In the genomic region with DNA sequence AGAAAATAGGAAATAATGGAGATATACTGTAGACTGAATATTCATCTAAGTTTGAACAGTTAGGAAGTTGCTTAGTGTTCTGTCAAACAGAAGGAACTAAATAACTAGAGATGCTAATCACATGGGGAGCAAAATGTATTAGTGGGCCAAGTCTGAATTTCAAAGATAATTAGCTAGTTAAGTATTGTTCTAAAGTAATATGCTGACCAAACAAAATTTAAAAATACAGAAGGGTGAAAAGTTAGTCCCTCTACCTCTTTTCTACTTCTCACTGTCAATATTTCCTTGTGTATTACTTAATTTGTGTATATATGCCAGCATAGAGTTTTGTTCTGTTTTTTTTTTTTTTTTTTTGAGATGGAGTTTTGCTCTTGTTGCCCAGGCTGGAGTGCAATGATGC, we compare ENCODE assay signal across 25 cellular contexts.
"Had no signal": no experiment of that assay in that cellular context is flagged by ENCODE, and none has a peak within 500 bp of the region (broad histone marks: within the 10 kb centered on the region; RNA-seq: fewer than 3 reads in every experiment).

No MANE protein-coding gene starts in this region.

- H3K4me3 ChIP-seq: gastroesophageal sphincter, hepatocyte, mucosa of descending colon, ovary, skin epidermis, vagina had no signal

- DNase-seq: activated B cell treated with CpG ODN at 0.5 μM for 24 hours; activated CD4-positive, alpha-beta T cell treated with anti-CD3 and anti-CD28 coated beads, Interleukin-2, amount 50 U/mL, for 4 hours; activated T-cell treated with anti-CD3 and anti-CD28 coated beads, Interleukin-2, amount 50 U/mL, for 4 hours; amygdala; caudate nucleus; cortex of kidney; left cardiac atrium; left ventricle myocardium superior; mucosa of descending colon; ovary; stimulated activated CD4-positive, alpha-beta T cell treated with anti-CD3 and anti-CD28 coated beads, Interleukin-12 subunit alpha, Interleukin-12 subunit beta, amount 100 ng/mL, for 4 hours; stimulated activated CD4-positive, alpha-beta T cell treated with anti-CD3 and anti-CD28 coated beads, Interleukin-4, amount 100 ng/mL, for 1 hour; substantia nigra; T-helper 2 cell had no signal

- H3K9me3 Mint-ChIP-seq: activated B cell treated with CpG ODN at 0.5 μM for 24 hours; activated T-cell treated with anti-CD3 and anti-CD28 coated beads, Interleukin-2, amount 50 U/mL, for 4 hours; activated T-helper 2 cell treated with anti-CD3 and anti-CD28 coated beads, Interferon-gamma antibody, Interleukin-2, Interleukin-4, amounts not matched to agents 10 μg/mL and 5 μg/mL and 100 μg/mL, durations not matched to agents 14 hours and 24 hours and 36 hours; stimulated activated naive CD8-positive, alpha-beta T cell treated with anti-CD3 and anti-CD28 coated beads, Interleukin-15, Interleukin-2, amounts not matched to agents 100 ng/mL and 50 ng/mL, for 24 hours; type B pancreatic cell had no signal

- ATAC-seq: activated T-cell treated with anti-CD3 and anti-CD28 coated beads, Interleukin-2, amount 50 U/mL, for 4 hours; gastroesophageal sphincter; left cardiac atrium; left ventricle myocardium superior; mucosa of descending colon; natural killer cell treated with Interleukin-12 subunit alpha and Interleukin-12 subunit beta and Interleukin-15 and Interleukin-18, amount 100 ng/mL, for 72 hours; sciatic nerve had no signal

- H3K36me3 ChIP-seq: neutrophil, ovary had no signal

- H3K27ac Mint-ChIP-seq: activated B cell treated with CpG ODN at 0.5 μM for 24 hours; activated T-helper 2 cell treated with anti-CD3 and anti-CD28 coated beads, Interferon-gamma antibody, Interleukin-2, Interleukin-4, amounts not matched to agents 10 μg/mL and 5 μg/mL and 100 μg/mL, durations not matched to agents 14 hours and 24 hours and 36 hours; progenitor cell of endocrine pancreas; type B pancreatic cell had no signal

- H3K9me3 ChIP-seq: gastroesophageal sphincter, mucosa of descending colon, neutrophil, ovary, vagina had no signal

- H3K27me3 Mint-ChIP-seq: activated B cell treated with CpG ODN at 0.5 μM for 24 hours; natural killer cell treated with Interleukin-12 subunit alpha and Interleukin-12 subunit beta and Interleukin-15 and Interleukin-18, amount 100 ng/mL, for 72 hours; progenitor cell of endocrine pancreas; stimulated activated naive CD8-positive, alpha-beta T cell treated with anti-CD3 and anti-CD28 coated beads, Interleukin-15, Interleukin-2, amounts not matched to agents 100 ng/mL and 50 ng/mL, for 24 hours; type B pancreatic cell had no signal

- H3K27ac ChIP-seq: gastroesophageal sphincter, hepatocyte, neutrophil, ovary, skin epidermis, vagina had no signal

- H3K4me3 Mint-ChIP-seq: activated B cell treated with CpG ODN at 0.5 μM for 24 hours; activated T-cell treated with anti-CD3 and anti-CD28 coated beads, Interleukin-2, amount 50 U/mL, for 4 hours; natural killer cell treated with Interleukin-12 subunit alpha and Interleukin-12 subunit beta and Interleukin-15 and Interleukin-18, amount 100 ng/mL, for 72 hours; stimulated activated naive CD8-positive, alpha-beta T cell treated with anti-CD3 and anti-CD28 coated beads, Interleukin-15, Interleukin-2, amounts not matched to agents 100 ng/mL and 50 ng/mL, for 24 hours; type B pancreatic cell had no signal

- H2AFZ ChIP-seq: hepatocyte had no signal

- H3K27me3 ChIP-seq: gastroesophageal sphincter, hepatocyte, neutrophil, ovary, vagina had no signal

- H3K4me2 ChIP-seq: hepatocyte had no signal
